In genomic region chr3:11553436-11554235, GRCh38 we compare ENCODE assay signal across 11 cellular contexts.
DNase-seq lines count a peak whose midpoint lies in the region; ATAC-seq, FAIRE-seq and TF ChIP-seq lines count a peak whose summit lies in the region.
"Had no signal": no experiment of that assay in that cellular context is flagged by ENCODE, and none has a peak within 500 bp of the region (broad histone marks: within the 10 kb centered on the region; RNA-seq: fewer than 3 reads in every experiment).

No MANE protein-coding gene starts in this region.

- H3K4me3 ChIP-seq in BLaER1 (no peak overlapping the region), K562 (no peak overlapping the region), right atrium auricular region (no peak overlapping the region), gastrocnemius medialis (no peak overlapping the region), SK-N-SH (ENCODE audit: low read depth in 2 of 2, low read length in 1 of 2) (no peak overlapping the region)

- intact Hi-C loops in K562 (cut with micrococcal nuclease) (no loop called here), gastrocnemius medialis (cut with DNase I; ENCODE audit: low total_unique reads) (no loop called here)

- H3K9me2 ChIP-seq in SK-N-SH: no peaks in the 10 kb centered on the region

- H3K36me3 ChIP-seq in BLaER1 (peaks cover 51% of the 10 kb centered on the region), K562 (ENCODE audit: control insufficient read depth, insufficient read depth, low read length) (peaks cover 3% of the 10 kb centered on the region; the same call in 1 of the 3 replicates), right atrium auricular region (peaks cover 19% of the 10 kb centered on the region), gastrocnemius medialis (peaks cover 0 to 2% of the 10 kb centered on the region in 2 donors), SK-N-SH (replicated peaks in 1 of 2; ENCODE audit: control insufficient read depth in 1 of 2, insufficient read depth in 2 of 2, low read length in 1 of 2) (peaks cover 19 to 46% of the 10 kb centered on the region in 2 experiments)

- no peak for TF ChIP-seq EP300 in K562 (IDR thresholded peaks at IDR 0.05; ENCODE audit: low read length)
- TF ChIP-seq EP300 in SK-N-SH (IDR thresholded peaks at IDR 0.05; ENCODE audit: borderline replicate concordance in 1 of 2, low read depth in 1 of 2, low read length in 1 of 2): no peak

- H4K20me1 ChIP-seq in BLaER1 (peaks cover 77% of the 10 kb centered on the region), K562 (replicated peaks; ENCODE audit: control insufficient read depth, insufficient read depth, low read length) (no peaks in the 10 kb centered on the region), SK-N-SH (ENCODE audit: insufficient read depth) (peaks cover 31% of the 10 kb centered on the region)

- no peaks in the 10 kb centered on the region for H3K9me3 ChIP-seq in BLaER1
- H3K9me3 ChIP-seq in K562 (replicated peaks; ENCODE audit: control insufficient read depth, insufficient read depth, low read depth, low read length): no peaks in the 10 kb centered on the region
- H3K9me3 ChIP-seq in right atrium auricular region: no peaks in the 10 kb centered on the region
- no peaks in the 10 kb centered on the region for H3K9me3 ChIP-seq in gastrocnemius medialis
- no peaks in the 10 kb centered on the region for H3K9me3 ChIP-seq in SK-N-SH

- POLR2A ChIA-PET in K562 (lab: Yijun Ruan, JAX): interaction anchor here (0.5 to 1.1 kb wide), 3 partner anchors 15 to 292 kb away, joined by 3 to 4 read pairs (median 3); no protein-coding TSS in a partner anchor
- POLR2A ChIA-PET in SK-N-SH (lab: Yijun Ruan, JAX): no interaction called here

- H3K79me2 ChIP-seq in K562 (ENCODE audit: control insufficient read depth, insufficient read depth, low read length) (no peaks in the 10 kb centered on the region), SK-N-SH (ENCODE audit: insufficient read depth) (peaks cover 33% of the 10 kb centered on the region)

- in situ Hi-C loops in K562 (cut with MboI) (no loop called here), gastrocnemius medialis (cut with MboI; ENCODE audit: low sequenced_read_pairs in 4 of 4) (no loop called here)

- no peak for TF ChIP-seq CTCF in K562 (IDR thresholded peaks at IDR 0.05 in 2 of 3, conservative IDR thresholded peaks at IDR 0.05 in 1 of 3; ENCODE audit: insufficient read depth in 2 of 3, low read depth in 1 of 3, low read length in 3 of 3)
- no peak for TF ChIP-seq CTCF in right atrium auricular region (IDR thresholded peaks at IDR 0.05)
- TF ChIP-seq CTCF in gastrocnemius medialis (IDR thresholded peaks at IDR 0.05 in 4 of 5, conservative IDR thresholded peaks at IDR 0.05 in 1 of 5): no peak
- no peak for TF ChIP-seq CTCF in foreskin keratinocyte (conservative IDR thresholded peaks at IDR 0.05)
- no peak for TF ChIP-seq CTCF in SK-N-SH (IDR thresholded peaks at IDR 0.05)

- H3K9me1 ChIP-seq in K562 (ENCODE audit: control insufficient read depth, insufficient read depth, low read length): no peaks in the 10 kb centered on the region

- H3K9ac ChIP-seq in BLaER1 (no peak overlapping the region), K562 (ENCODE audit: insufficient read depth in 1 of 2, low read depth in 2 of 2, low read length in 2 of 2) (peak overlapping the region in 1 of 2 experiments; percentile 51; a peak in 2 of 4 replicates), SK-N-SH (no peak overlapping the region)

- TF ChIP-seq RAD21 in K562 (CRISPR knock-in tag; conservative IDR thresholded peaks at IDR 0.05 in 1 of 2, IDR thresholded peaks at IDR 0.05 in 1 of 2): no peak
- no peak for TF ChIP-seq RAD21 in SK-N-SH (IDR thresholded peaks at IDR 0.05; ENCODE audit: low read length)

- H2AFZ ChIP-seq in K562 (ENCODE audit: low read depth, low read length): no peak overlapping the region
- no peak overlapping the region for H2AFZ ChIP-seq in SK-N-SH (ENCODE audit: low read depth)

- H3F3A ChIP-seq in SK-N-SH (replicated peaks; ENCODE audit: insufficient read depth): peaks cover 34% of the 10 kb centered on the region

- H3K4me2 ChIP-seq in BLaER1 (no peak overlapping the region), K562 (ENCODE audit: insufficient read depth, low read length) (no peak overlapping the region), SK-N-SH (no peak overlapping the region)

- H3K4me1 ChIP-seq in BLaER1 (peaks cover 58% of the 10 kb centered on the region), K562 (replicated peaks in 1 of 2; ENCODE audit: control insufficient read depth in 2 of 2, insufficient read depth in 2 of 2, low read length in 2 of 2) (peaks cover 0 to 6% of the 10 kb centered on the region in 2 experiments; a peak in 2 of 5 replicates), right atrium auricular region (peaks cover 0 to 55% of the 10 kb centered on the region in 2 donors), gastrocnemius medialis (peaks cover 47 to 56% of the 10 kb centered on the region in 2 donors), foreskin keratinocyte (peaks cover 11% of the 10 kb centered on the region), SK-N-SH (ENCODE audit: control insufficient read depth in 1 of 2, insufficient read depth in 2 of 2, low read depth in 1 of 2, low read length in 1 of 2) (peaks cover 13 to 25% of the 10 kb centered on the region in 2 experiments; a peak in 3 of 4 replicates)

- no peak for DNase-seq in K562 (ENCODE audit: extremely low read depth in 1 of 4, low spot score in 3 of 4)
- DNase-seq in right atrium auricular region (ENCODE audit: low spot score): peak; percentile 86
- peak in 1 of 2 donors; percentile 44 for DNase-seq in gastrocnemius medialis
- no peak for DNase-seq in foreskin keratinocyte
- no peak for DNase-seq in NCI-H526 (lab: John Stamatoyannopoulos, UW)
- DNase-seq in SK-N-SH: no peak
- DNase-seq: brain microvascular endothelial cell, foreskin melanocyte had no signal

- CTCF ChIA-PET in K562 (lab: Yijun Ruan, JAX; ENCODE audit: low intra/inter-chr PET ratio) (no interaction called here), SK-N-SH (lab: Yijun Ruan, JAX) (no interaction called here)

- FAIRE-seq in K562 (lab: Jason Lieb, UNC): no peak
- FAIRE-seq: G401.6 had no signal

- no peak for ATAC-seq in K562
- ATAC-seq in gastrocnemius medialis: peak; percentile 18 to 24
- no peak for ATAC-seq in foreskin keratinocyte
- no peak for ATAC-seq in HG02763 (IDR thresholded peaks at IDR 0.05; ENCODE audit: unreplicated experiment)

- H3K27me3 ChIP-seq in BLaER1: no peaks in the 10 kb centered on the region
- H3K27me3 ChIP-seq in K562 (ENCODE audit: control insufficient read depth in 2 of 2, insufficient read depth in 2 of 2, low read length in 2 of 2): no peaks in the 10 kb centered on the region
- no peaks in the 10 kb centered on the region for H3K27me3 ChIP-seq in right atrium auricular region
- no peaks in the 10 kb centered on the region for H3K27me3 ChIP-seq in gastrocnemius medialis
- H3K27me3 ChIP-seq in foreskin keratinocyte: no peaks in the 10 kb centered on the region
- no peaks in the 10 kb centered on the region for H3K27me3 ChIP-seq in SK-N-SH (ENCODE audit: insufficient read depth)
- H3K27me3 ChIP-seq: brain microvascular endothelial cell had no signal

- H3K27ac ChIP-seq in BLaER1 (0 out of 2 replicates have a peak overlapping the region, but pooled peaks have one; percentile 15), K562 (ENCODE audit: extremely low read depth, low read depth, low read length) (no peak overlapping the region), right atrium auricular region (peak overlapping the region; percentile 33 to 63), gastrocnemius medialis (peak overlapping the region; percentile 63 to 88 (median 74)), foreskin keratinocyte (no peak overlapping the region), SK-N-SH (ENCODE audit: low read depth in 2 of 2, low read length in 1 of 2) (no peak overlapping the region; a peak in 1 of 4 replicates)
- H3K27ac ChIP-seq: brain microvascular endothelial cell had no signal

- no TSS peak for BruUV-seq in K562 (replicated peaks; lab: Mats Ljungman, UMichigan)

- TF ChIP-seq POLR2A in K562 (conservative IDR thresholded peaks at IDR 0.05) (no peak), gastrocnemius medialis (IDR thresholded peaks at IDR 0.05) (no peak)

- WGBS in K562 (ENCODE audit: insufficient coverage, low coverage, missing lambda C conversion rate): 64% methylated on average over 17 of the region's 17 CpGs
- WGBS in SK-N-SH (ENCODE audit: low lambda C conversion rate): 69% methylated on average over 8 of the region's 17 CpGs

TF ChIP-seq in K562, 482 proteins besides CTCF, POLR2A, EP300 and RAD21 (continues in another document):
- peak; percentile 37; the same call in 1 of the 2 replicates for TF ChIP-seq POLR2G (IDR thresholded peaks at IDR 0.05; ENCODE audit: low read depth, low read length)
- TF ChIP-seq ZNF436 (CRISPR knock-in tag; IDR thresholded peaks at IDR 0.05): no peak
- TF ChIP-seq CBX3 (IDR thresholded peaks at IDR 0.05; ENCODE audit: borderline replicate concordance in 1 of 2, low read length in 2 of 2): no peak

TF ChIP-seq in SK-N-SH, 30 proteins besides CTCF, POLR2A, EP300 and RAD21 (continues in another document):
- TF ChIP-seq RXRA (IDR thresholded peaks at IDR 0.05; ENCODE audit: borderline replicate concordance, low read depth) (no peak), IRF3 (IDR thresholded peaks at IDR 0.05; ENCODE audit: low read depth, low read length) (no peak), GABPA (IDR thresholded peaks at IDR 0.05; ENCODE audit: low read depth) (no peak), PBX3 (IDR thresholded peaks at IDR 0.05) (no peak), TEAD4 (IDR thresholded peaks at IDR 0.05; ENCODE audit: borderline replicate concordance, insufficient read depth) (no peak), NFIC (IDR thresholded peaks at IDR 0.05; ENCODE audit: borderline replicate concordance) (no peak), TAF1 (IDR thresholded peaks at IDR 0.05; ENCODE audit: borderline replicate concordance, low read depth, low read length) (no peak), RFX5 (IDR thresholded peaks at IDR 0.05; ENCODE audit: low read length) (no peak)

Comparison
In these comparisons a context has a peak if more than half of its experiments do, and no peak if none do; other contexts are left out.
1. H3K27ac ChIP-seq: peak in BLaER1 (single experiment), right atrium auricular region (2 of 2) and gastrocnemius medialis (4 of 4); none in K562 (single experiment), foreskin keratinocyte (single experiment) and SK-N-SH (0 of 2).
2. ATAC-seq: peak in gastrocnemius medialis (2 of 2); none in K562 (single experiment), foreskin keratinocyte (single experiment) and HG02763 (single experiment).